Comparison of ENCODE assay signal across 19 cellular contexts in the genomic region with DNA sequence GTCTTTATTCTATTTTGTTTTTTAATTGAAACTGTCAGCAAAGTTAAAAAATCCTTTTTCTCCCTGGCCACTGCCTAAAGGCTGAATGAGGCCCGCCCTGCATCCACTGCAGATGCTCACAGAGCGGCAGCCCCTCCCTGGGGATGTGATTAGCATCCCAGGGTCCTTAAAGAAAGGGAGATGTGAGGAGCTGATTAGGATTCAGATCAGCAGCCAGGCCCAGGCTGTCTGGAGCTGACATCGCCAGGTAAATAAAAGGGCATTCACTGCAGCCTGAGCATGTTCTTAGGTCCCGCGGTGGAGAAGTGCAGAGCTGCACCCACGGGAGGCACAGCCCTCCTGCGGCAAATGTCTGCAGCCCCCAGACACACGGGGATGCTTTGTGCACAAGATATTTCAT.
"Had no signal": no experiment of that assay in that cellular context is flagged by ENCODE, and none has a peak within 500 bp of the region (broad histone marks: within the 10 kb centered on the region; RNA-seq: fewer than 3 reads in every experiment).

No MANE protein-coding gene starts in this region.

- H3K27me3 Mint-ChIP-seq: activated naive CD8-positive, alpha-beta T cell treated with anti-CD3 and anti-CD28 coated beads, Interleukin-2, amount 50 U/mL, for 24 hours; stimulated activated naive CD8-positive, alpha-beta T cell treated with anti-CD3 and anti-CD28 coated beads, Interleukin-15, Interleukin-2, amounts not matched to agents 100 ng/mL and 50 ng/mL, for 24 hours had no signal

- H3K4me3 ChIP-seq: left ventricle myocardium inferior, ovary, thyroid gland, upper lobe of right lung had no signal

- H3K4me1 ChIP-seq: thyroid gland had no signal

- H3K27ac Mint-ChIP-seq: activated CD8-positive, alpha-beta T cell treated with anti-CD3 and anti-CD28 coated beads, Interleukin-2, amount 10 ng/mL, durations not matched to agents 7 days and 5 days; activated naive CD8-positive, alpha-beta T cell treated with anti-CD3 and anti-CD28 coated beads, Interleukin-2, amount 50 U/mL, for 24 hours; activated T-helper 1 cell treated with anti-CD3 and anti-CD28 coated beads, Interleukin-12 subunit alpha, Interleukin-12 subunit beta, Interleukin-2, Interleukin-4 antibody, amounts not matched to agents 30 ng/mL and 10 ng/mL and 1 ng/mL, durations not matched to agents 14 hours and 24 hours and 36 hours; immature natural killer cell; natural killer cell; stimulated activated naive CD8-positive, alpha-beta T cell treated with anti-CD3 and anti-CD28 coated beads, Interleukin-15, Interleukin-2, amounts not matched to agents 100 ng/mL and 50 ng/mL, for 24 hours had no signal

- ATAC-seq: activated CD8-positive, alpha-beta T cell treated with anti-CD3 and anti-CD28 coated beads, Interleukin-2, amount 10 ng/mL, durations not matched to agents 7 days and 5 days; activated naive CD8-positive, alpha-beta T cell treated with anti-CD3 and anti-CD28 coated beads, Interleukin-2, amount 50 U/mL, for 24 hours; natural killer cell; right cardiac atrium had no signal

- DNase-seq: activated CD4-positive, alpha-beta T cell treated with anti-CD3 and anti-CD28 coated beads, Interleukin-2, amount 50 U/mL, for 1 hour; activated CD4-positive, CD25-positive, alpha-beta regulatory T cell treated with anti-CD3 and anti-CD28 coated beads, Interleukin-2, amount 50 U/mL, for 72 hours; activated CD8-positive, alpha-beta T cell treated with anti-CD3 and anti-CD28 coated beads, Interleukin-2, amount 10 ng/mL, durations not matched to agents 7 days and 5 days; activated gamma-delta T cell; activated naive CD4-positive, alpha-beta T cell treated with anti-CD3 and anti-CD28 coated beads, Interleukin-2, amount 50 U/mL, for 16 hours; activated naive CD8-positive, alpha-beta T cell treated with anti-CD3 and anti-CD28 coated beads, Interleukin-2, amount 50 U/mL, for 24 hours; immature natural killer cell; left ventricle myocardium inferior; midbrain; natural killer cell; ovary; right cardiac atrium; stimulated activated CD4-positive, alpha-beta T cell treated with anti-CD3 and anti-CD28 coated beads, Interleukin-1b, Interleukin-23, amount 100 ng/mL, for 48 hours; substantia nigra; thyroid gland; upper lobe of right lung had no signal

- H3K36me3 ChIP-seq: left ventricle myocardium inferior, ovary, thyroid gland, upper lobe of right lung, WERI-Rb-1 had no signal

- H3K36me3 Mint-ChIP-seq: immature natural killer cell, natural killer cell had no signal

- H3K27me3 ChIP-seq: ovary, thyroid gland, upper lobe of right lung had no signal

- H3K4me3 Mint-ChIP-seq: activated CD8-positive, alpha-beta T cell treated with anti-CD3 and anti-CD28 coated beads, Interleukin-2, amount 10 ng/mL, durations not matched to agents 7 days and 5 days; activated naive CD8-positive, alpha-beta T cell treated with anti-CD3 and anti-CD28 coated beads, Interleukin-2, amount 50 U/mL, for 24 hours; activated T-helper 1 cell treated with anti-CD3 and anti-CD28 coated beads, Interleukin-12 subunit alpha, Interleukin-12 subunit beta, Interleukin-2, Interleukin-4 antibody, amounts not matched to agents 30 ng/mL and 10 ng/mL and 1 ng/mL, durations not matched to agents 14 hours and 24 hours and 36 hours; immature natural killer cell; natural killer cell; stimulated activated naive CD8-positive, alpha-beta T cell treated with anti-CD3 and anti-CD28 coated beads, Interleukin-15, Interleukin-2, amounts not matched to agents 100 ng/mL and 50 ng/mL, for 24 hours had no signal

- H3K27ac ChIP-seq: left ventricle myocardium inferior, ovary, thyroid gland, upper lobe of right lung, WERI-Rb-1 had no signal

- H3K9me3 Mint-ChIP-seq: activated naive CD8-positive, alpha-beta T cell treated with anti-CD3 and anti-CD28 coated beads, Interleukin-2, amount 50 U/mL, for 24 hours; activated T-helper 1 cell treated with anti-CD3 and anti-CD28 coated beads, Interleukin-12 subunit alpha, Interleukin-12 subunit beta, Interleukin-2, Interleukin-4 antibody, amounts not matched to agents 30 ng/mL and 10 ng/mL and 1 ng/mL, durations not matched to agents 14 hours and 24 hours and 36 hours; natural killer cell; stimulated activated naive CD8-positive, alpha-beta T cell treated with anti-CD3 and anti-CD28 coated beads, Interleukin-15, Interleukin-2, amounts not matched to agents 100 ng/mL and 50 ng/mL, for 24 hours had no signal
